1 cellular context compared by ENCODE assay signal in genomic region chr3:177744873-177745646, GRCh38.
A peak's percentile ranks its signal among the peaks of the same experiment; 100 is the strongest.
TF ChIP-seq lines count a peak whose summit lies in the region.

No MANE protein-coding gene starts in this region.

TF ChIP-seq in K562, 482 proteins besides CTCF, POLR2A, EP300 and RAD21:
- no peak for TF ChIP-seq SMARCB1 (IDR thresholded peaks at IDR 0.05; ENCODE audit: insufficient read length, low read depth)
- no peak for TF ChIP-seq XRCC3 (IDR thresholded peaks at IDR 0.05)
- TF ChIP-seq NFRKB (IDR thresholded peaks at IDR 0.05; ENCODE audit: low read depth): no peak
- no peak for TF ChIP-seq THRA (IDR thresholded peaks at IDR 0.05)
- TF ChIP-seq ATF3 (IDR thresholded peaks at IDR 0.05): peak; percentile 38; the same call in 1 of the 2 replicates
- no peak for TF ChIP-seq ATF3 (CRISPR knock-in tag; conservative IDR thresholded peaks at IDR 0.05)
- TF ChIP-seq ZBTB12 (CRISPR knock-in tag; IDR thresholded peaks at IDR 0.05): no peak
- peak; percentile 50 for TF ChIP-seq ARID1B (IDR thresholded peaks at IDR 0.05)
- peak; percentile 39; the same call in 1 of the 2 replicates for TF ChIP-seq HMBOX1 (IDR thresholded peaks at IDR 0.05)
- peak; percentile 94 for TF ChIP-seq FOSL1 (tag; conservative IDR thresholded peaks at IDR 0.05)
- peak in 1 of 2 experiments; percentile 38; a peak in 1 of 4 replicates for TF ChIP-seq MAZ (CRISPR knock-in tag; conservative IDR thresholded peaks at IDR 0.05 in 1 of 2, IDR thresholded peaks at IDR 0.05 in 1 of 2)
- TF ChIP-seq SMARCA4 (IDR thresholded peaks at IDR 0.05): peak; percentile 57; the same call in 1 of the 2 replicates
- no peak for TF ChIP-seq POLR2H (tag; IDR thresholded peaks at IDR 0.05; ENCODE audit: low read depth)
- TF ChIP-seq SMARCC2 (IDR thresholded peaks at IDR 0.05; ENCODE audit: low read depth): 0 out of 2 replicates have a peak, but pooled peaks have one; percentile 22
- no peak for TF ChIP-seq E4F1 (CRISPR knock-in tag; IDR thresholded peaks at IDR 0.05; ENCODE audit: borderline replicate concordance)
- TF ChIP-seq SOX6 (IDR thresholded peaks at IDR 0.05): 0 out of 2 replicates have a peak, but pooled peaks have one; percentile 17
- TF ChIP-seq CREM (IDR thresholded peaks at IDR 0.05; ENCODE audit: low read depth): 0 out of 2 replicates have a peak, but pooled peaks have one; percentile 17
- no peak for TF ChIP-seq ELK3 (CRISPR knock-in tag; IDR thresholded peaks at IDR 0.05)
- peak; percentile 79; the same call in 1 of the 2 replicates for TF ChIP-seq ZSCAN29 (IDR thresholded peaks at IDR 0.05)
- TF ChIP-seq ARHGAP35 (IDR thresholded peaks at IDR 0.05; ENCODE audit: partially characterized antibody): no peak
- no peak for TF ChIP-seq NUFIP1 (IDR thresholded peaks at IDR 0.05; ENCODE audit: partially characterized antibody)
- no peak for TF ChIP-seq KLF6 (CRISPR knock-in tag; IDR thresholded peaks at IDR 0.05; ENCODE audit: borderline replicate concordance)
- TF ChIP-seq JUND (IDR thresholded peaks at IDR 0.05; ENCODE audit: borderline replicate concordance, low read depth, low read length): peak; percentile 87
- peak; percentile 88; the same call in 2 of the 3 replicates for TF ChIP-seq JUND (tag; IDR thresholded peaks at IDR 0.05; ENCODE audit: borderline replicate concordance, low read depth, low read length)
- no peak for TF ChIP-seq NRF1 (conservative IDR thresholded peaks at IDR 0.05 in 1 of 2, IDR thresholded peaks at IDR 0.05 in 1 of 2)
- 0 out of 2 replicates have a peak, but pooled peaks have one; percentile 37 for TF ChIP-seq AFF4 (CRISPR knock-in tag; IDR thresholded peaks at IDR 0.05)
- peak; percentile 64; the same call in 1 of the 2 replicates for TF ChIP-seq ZNF75A (CRISPR knock-in tag; IDR thresholded peaks at IDR 0.05)
- peak in 1 of 2 experiments; percentile 13; a peak in 1 of 4 replicates for TF ChIP-seq TEAD1 (CRISPR knock-in tag; IDR thresholded peaks at IDR 0.05)
- TF ChIP-seq SMARCE1 (IDR thresholded peaks at IDR 0.05): peak; percentile 79; the same call in 1 of the 2 replicates
- no peak for TF ChIP-seq FOXK1 (CRISPR knock-in tag; IDR thresholded peaks at IDR 0.05; ENCODE audit: borderline replicate concordance)
- TF ChIP-seq CBFA2T3 (IDR thresholded peaks at IDR 0.05): 0 out of 2 replicates have a peak, but pooled peaks have one; percentile 15
- TF ChIP-seq MECOM (CRISPR knock-in tag; IDR thresholded peaks at IDR 0.05): no peak
